12 cellular contexts compared by ENCODE assay signal in genomic region chr1:36238433-36238832, GRCh38. TPM values are rescaled to one million over a fixed set of nuclear protein-coding genes. Genes with fewer than 3 reads are reported as not detected.
DNase-seq lines count a peak whose midpoint lies in the region; ATAC-seq and TF ChIP-seq lines count a peak whose summit lies in the region.
"Had no signal": no experiment of that assay in that cellular context is flagged by ENCODE, and none has a peak within 500 bp of the region (broad histone marks: within the 10 kb centered on the region; RNA-seq: fewer than 3 reads in every experiment).

No MANE protein-coding gene starts in this region.

- TF ChIP-seq CTCF in WTC11 (IDR thresholded peaks at IDR 0.05) = no peak
- TF ChIP-seq CTCF in hepatocyte (IDR thresholded peaks at IDR 0.05; ENCODE audit: poor library complexity) = no peak
- no peak for TF ChIP-seq CTCF in MM.1S (IDR thresholded peaks at IDR 0.05; ENCODE audit: low read length)

- H3K9ac ChIP-seq in skeletal muscle satellite cell (ENCODE audit: low read depth, low read length) (peak overlapping the region; percentile 24), MM.1S (ENCODE audit: low read length) (no peak overlapping the region)

- H3K36me3 Mint-ChIP-seq in activated T-cell treated with anti-CD3 and anti-CD28 coated beads, Interleukin-2, amount 50 U/mL, for 24 hours (ENCODE audit: low read depth) = peaks cover 93% of the 10 kb centered on the region
- peaks cover 32% of the 10 kb centered on the region for H3K36me3 Mint-ChIP-seq in WTC11

- H3K9me3 ChIP-seq in hepatocyte (ENCODE audit: low read depth) = no peaks in the 10 kb centered on the region
- no peaks in the 10 kb centered on the region for H3K9me3 ChIP-seq in skeletal muscle satellite cell (replicated peaks; ENCODE audit: low read length)
- no peaks in the 10 kb centered on the region for H3K9me3 ChIP-seq in MM.1S (replicated peaks; ENCODE audit: insufficient read depth, low read length)
- H3K9me3 ChIP-seq: tibial nerve had no signal

- H3K4me3 ChIP-seq in hepatocyte (no peak overlapping the region), skeletal muscle satellite cell (ENCODE audit: low read length) (peak overlapping the region; percentile 20), MM.1S (ENCODE audit: low read length) (no peak overlapping the region)
- H3K4me3 ChIP-seq: tibial nerve had no signal

- no peaks in the 10 kb centered on the region for H3K27me3 ChIP-seq in hepatocyte
- no peaks in the 10 kb centered on the region for H3K27me3 ChIP-seq in skeletal muscle satellite cell (ENCODE audit: control insufficient read depth, insufficient read depth, low read length)
- no peaks in the 10 kb centered on the region for H3K27me3 ChIP-seq in MM.1S (replicated peaks; ENCODE audit: insufficient read depth, low read length)
- H3K27me3 ChIP-seq: tibial nerve had no signal

- H2AFZ ChIP-seq in hepatocyte (no peak overlapping the region), MM.1S (ENCODE audit: low read length) (no peak overlapping the region)

- H3K9me2 ChIP-seq in hepatocyte (replicated peaks; ENCODE audit: insufficient read depth) (no peaks in the 10 kb centered on the region), MM.1S (replicated peaks; ENCODE audit: insufficient read depth, low read length) (no peaks in the 10 kb centered on the region)

- H3K27ac ChIP-seq in hepatocyte = peak overlapping the region; percentile 33
- no peak overlapping the region for H3K27ac ChIP-seq in MM.1S (ENCODE audit: low read length)

- no peak overlapping the region for H3K4me3 Mint-ChIP-seq in activated T-cell treated with anti-CD3 and anti-CD28 coated beads, Interleukin-2, amount 50 U/mL, for 24 hours
- no peak overlapping the region for H3K4me3 Mint-ChIP-seq in WTC11

- H3K27ac Mint-ChIP-seq in activated T-cell treated with anti-CD3 and anti-CD28 coated beads, Interleukin-2, amount 50 U/mL, for 24 hours = peak overlapping the region; percentile 53
- peak overlapping the region; percentile 48; the same call in 1 of the 2 replicates for H3K27ac Mint-ChIP-seq in WTC11

- no peaks in the 10 kb centered on the region for H3K27me3 Mint-ChIP-seq in activated T-cell treated with anti-CD3 and anti-CD28 coated beads, Interleukin-2, amount 50 U/mL, for 24 hours
- H3K27me3 Mint-ChIP-seq in WTC11 (ENCODE audit: low read depth) = no peaks in the 10 kb centered on the region

- no peak overlapping the region for H3K4me2 ChIP-seq in hepatocyte
- H3K4me2 ChIP-seq in skeletal muscle satellite cell (ENCODE audit: low read length) = peak overlapping the region; percentile 69
- H3K4me2 ChIP-seq in MM.1S (ENCODE audit: low read depth, low read length) = no peak overlapping the region

- no peaks in the 10 kb centered on the region for H3F3A ChIP-seq in MM.1S (ENCODE audit: insufficient read depth, low read length)

- H3K79me2 ChIP-seq in hepatocyte = peaks cover 96% of the 10 kb centered on the region
- peaks cover 95% of the 10 kb centered on the region for H3K79me2 ChIP-seq in MM.1S (ENCODE audit: low read length)

- no peaks in the 10 kb centered on the region for H3K9me3 Mint-ChIP-seq in activated T-cell treated with anti-CD3 and anti-CD28 coated beads, Interleukin-2, amount 50 U/mL, for 24 hours
- no peaks in the 10 kb centered on the region for H3K9me3 Mint-ChIP-seq in WTC11

- H3K4me1 ChIP-seq in hepatocyte (ENCODE audit: insufficient read depth) (peaks cover 16% of the 10 kb centered on the region), skeletal muscle satellite cell (ENCODE audit: control insufficient read depth, insufficient read depth, low read length) (peaks cover 23% of the 10 kb centered on the region), MM.1S (ENCODE audit: low read length) (no peaks in the 10 kb centered on the region)

- CTCF ChIA-PET in WTC11 (lab: Charles Lee) = interaction anchor here (0.7 to 1.7 kb wide), 3 partner anchors 31 to 103 kb away, joined by 3 to 6 read pairs (median 3); no protein-coding TSS in a partner anchor

- H4K20me1 ChIP-seq in hepatocyte (ENCODE audit: insufficient read depth, poor library complexity, severe bottlenecking) (peaks cover 90% of the 10 kb centered on the region), MM.1S (ENCODE audit: insufficient read depth, low read length) (peaks cover 40% of the 10 kb centered on the region)

- ATAC-seq in WTC11 = no peak
- ATAC-seq: esophagus mucosa had no signal

- H3K36me3 ChIP-seq in hepatocyte (replicated peaks; ENCODE audit: insufficient read depth, low read depth) (no peaks in the 10 kb centered on the region), skeletal muscle satellite cell (ENCODE audit: insufficient read depth, low read length) (peaks cover 37% of the 10 kb centered on the region), MM.1S (replicated peaks; ENCODE audit: insufficient read depth, low read length) (peaks cover 4% of the 10 kb centered on the region; the same call in 1 of the 2 replicates)

- WGBS in hepatocyte (ENCODE audit: low lambda C conversion rate, missing lambda C conversion rate) = 94% methylated on average over 2 of the region's 2 CpGs

- H3K4me1 Mint-ChIP-seq in activated T-cell treated with anti-CD3 and anti-CD28 coated beads, Interleukin-2, amount 50 U/mL, for 24 hours (ENCODE audit: low read depth) = peaks cover 47% of the 10 kb centered on the region
- H3K4me1 Mint-ChIP-seq in WTC11 = peaks cover 15% of the 10 kb centered on the region; the same call in 1 of the 2 replicates

- POLR2A ChIA-PET in WTC11 (lab: Charles Lee) = interaction anchor here (0.7 kb wide), 1 partner anchor 87 kb away, joined by 3 read pairs; no protein-coding TSS in a partner anchor

- DNase-seq in activated T-cell treated with anti-CD3 and anti-CD28 coated beads, Interleukin-2, amount 50 U/mL, for 24 hours = no peak
- DNase-seq in activated T-cell treated with anti-CD3 and anti-CD28 coated beads, Interleukin-2, amount 50 U/mL, for 48 hours = no peak
- DNase-seq in WTC11 (ENCODE audit: low spot score) (no peak), hepatocyte (ENCODE audit: low spot score) (no peak), NCI-H345 (lab: John Stamatoyannopoulos, UW) (no peak), MM.1S (no peak)
- DNase-seq in activated effector memory CD4-positive, alpha-beta T cell treated with Interleukin-2 at 50 U/mL for 16 hours = no peak
- DNase-seq: NCI-H2107, small intestine had no signal

TF ChIP-seq in WTC11, 78 proteins besides CTCF, POLR2A, EP300 and RAD21:
- TF ChIP-seq PRDM15 (CRISPR knock-in tag; IDR thresholded peaks at IDR 0.05) (no peak), OVOL2 (CRISPR knock-in tag; IDR thresholded peaks at IDR 0.05; ENCODE audit: borderline replicate concordance) (no peak), IRF2 (CRISPR knock-in tag; IDR thresholded peaks at IDR 0.05; ENCODE audit: borderline replicate concordance, low read depth) (no peak), TP53 (CRISPR knock-in tag; IDR thresholded peaks at IDR 0.05) (no peak), ZNF512 (CRISPR knock-in tag; IDR thresholded peaks at IDR 0.05; ENCODE audit: borderline replicate concordance) (no peak), ZNF219 (CRISPR knock-in tag; IDR thresholded peaks at IDR 0.05; ENCODE audit: borderline replicate concordance) (no peak), NFYB (CRISPR knock-in tag; conservative IDR thresholded peaks at IDR 0.05; ENCODE audit: low read depth) (no peak), FOXK1 (CRISPR knock-in tag; IDR thresholded peaks at IDR 0.05) (no peak)

RNA-seq across cellular contexts. Expression of gene THRAP3, which starts 14.2 kb away (rescaled TPM):
- 150 to 160 TPM (median 153 TPM) in 3 replicates for total RNA-seq in WTC11 (2021)
- 82.7 and 84.6 TPM in 2 replicates for total RNA-seq in hepatocyte
- polyA plus RNA-seq in hepatocyte = 45.8 and 50.0 TPM in 2 replicates
- total RNA-seq in skeletal muscle satellite cell (2012; rRNA removed) = 89.2 and 104 TPM in 2 replicates
